Comparison of ENCODE assay signal across 1 cellular context in genomic region chr15:78065284-78065872, GRCh38.
TF ChIP-seq lines count a peak whose summit lies in the region.

No MANE protein-coding gene starts in this region.

TF ChIP-seq in HepG2, 621 proteins besides CTCF, POLR2A, EP300 and RAD21 (continued from another document and continues in another):
- peak; percentile 71 for TF ChIP-seq ZBTB33 (CRISPR knock-in tag; IDR thresholded peaks at IDR 0.05)
- TF ChIP-seq, protein P1, sequence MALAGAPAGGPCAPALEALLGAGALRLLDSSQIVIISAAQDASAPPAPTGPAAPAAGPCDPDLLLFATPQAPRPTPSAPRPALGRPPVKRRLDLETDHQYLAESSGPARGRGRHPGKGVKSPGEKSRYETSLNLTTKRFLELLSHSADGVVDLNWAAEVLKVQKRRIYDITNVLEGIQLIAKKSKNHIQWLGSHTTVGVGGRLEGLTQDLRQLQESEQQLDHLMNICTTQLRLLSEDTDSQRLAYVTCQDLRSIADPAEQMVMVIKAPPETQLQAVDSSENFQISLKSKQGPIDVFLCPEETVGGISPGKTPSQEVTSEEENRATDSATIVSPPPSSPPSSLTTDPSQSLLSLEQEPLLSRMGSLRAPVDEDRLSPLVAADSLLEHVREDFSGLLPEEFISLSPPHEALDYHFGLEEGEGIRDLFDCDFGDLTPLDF (CRISPR knock-in tag; IDR thresholded peaks at IDR 0.05) = no peak
- no peak for TF ChIP-seq ZNF674 (CRISPR knock-in tag; IDR thresholded peaks at IDR 0.05; ENCODE audit: low read depth)
- TF ChIP-seq HNRNPLL (IDR thresholded peaks at IDR 0.05; ENCODE audit: low read depth, low read length, poor library complexity, severe bottlenecking) = no peak
- no peak for TF ChIP-seq CAMTA2 (CRISPR knock-in tag; IDR thresholded peaks at IDR 0.05; ENCODE audit: borderline replicate concordance)
- no peak for TF ChIP-seq TERF1 (CRISPR knock-in tag; IDR thresholded peaks at IDR 0.05)
- no peak for TF ChIP-seq ZNF703 (CRISPR knock-in tag; IDR thresholded peaks at IDR 0.05; ENCODE audit: borderline replicate concordance)
- no peak; the same call in 1 of the 2 replicates for TF ChIP-seq ZNF296 (CRISPR knock-in tag; conservative IDR thresholded peaks at IDR 0.05)
- TF ChIP-seq MEF2D (CRISPR knock-in tag; IDR thresholded peaks at IDR 0.05) = peak; percentile 94
- TF ChIP-seq, protein P2, sequence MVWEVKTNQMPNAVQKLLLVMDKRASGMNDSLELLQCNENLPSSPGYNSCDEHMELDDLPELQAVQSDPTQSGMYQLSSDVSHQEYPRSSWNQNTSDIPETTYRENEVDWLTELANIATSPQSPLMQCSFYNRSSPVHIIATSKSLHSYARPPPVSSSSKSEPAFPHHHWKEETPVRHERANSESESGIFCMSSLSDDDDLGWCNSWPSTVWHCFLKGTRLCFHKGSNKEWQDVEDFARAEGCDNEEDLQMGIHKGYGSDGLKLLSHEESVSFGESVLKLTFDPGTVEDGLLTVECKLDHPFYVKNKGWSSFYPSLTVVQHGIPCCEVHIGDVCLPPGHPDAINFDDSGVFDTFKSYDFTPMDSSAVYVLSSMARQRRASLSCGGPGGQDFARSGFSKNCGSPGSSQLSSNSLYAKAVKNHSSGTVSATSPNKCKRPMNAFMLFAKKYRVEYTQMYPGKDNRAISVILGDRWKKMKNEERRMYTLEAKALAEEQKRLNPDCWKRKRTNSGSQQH (CRISPR knock-in tag; IDR thresholded peaks at IDR 0.05; ENCODE audit: low read depth) = peak; percentile 87; the same call in 1 of the 2 replicates
- peak; percentile 86; the same call in 1 of the 2 replicates for TF ChIP-seq SNAPC2 (CRISPR knock-in tag; IDR thresholded peaks at IDR 0.05)
- TF ChIP-seq CC2D1A (CRISPR knock-in tag; IDR thresholded peaks at IDR 0.05) = no peak
- no peak for TF ChIP-seq ATM (IDR thresholded peaks at IDR 0.05; ENCODE audit: borderline replicate concordance)
- peak; percentile 61; the same call in 1 of the 2 replicates for TF ChIP-seq RNF2 (conservative IDR thresholded peaks at IDR 0.05; ENCODE audit: low read depth)
- no peak for TF ChIP-seq HOXA9 (CRISPR knock-in tag; IDR thresholded peaks at IDR 0.05; ENCODE audit: borderline replicate concordance)
- TF ChIP-seq CEBPG (CRISPR knock-in tag; IDR thresholded peaks at IDR 0.05) = peak; percentile 99
- TF ChIP-seq ZNF253 (CRISPR knock-in tag; IDR thresholded peaks at IDR 0.05; ENCODE audit: borderline replicate concordance) = no peak
- 0 out of 2 replicates have a peak, but pooled peaks have one; percentile 35 for TF ChIP-seq ONECUT2 (CRISPR knock-in tag; IDR thresholded peaks at IDR 0.05)
- no peak for TF ChIP-seq TOPORS (CRISPR knock-in tag; IDR thresholded peaks at IDR 0.05)
- TF ChIP-seq RXRB (CRISPR knock-in tag; IDR thresholded peaks at IDR 0.05; ENCODE audit: borderline replicate concordance) = peak; percentile 96
- 0 out of 2 replicates have a peak, but pooled peaks have one; percentile 37 for TF ChIP-seq TMF1 (CRISPR knock-in tag; IDR thresholded peaks at IDR 0.05; ENCODE audit: low read depth)
- TF ChIP-seq, protein P3, sequence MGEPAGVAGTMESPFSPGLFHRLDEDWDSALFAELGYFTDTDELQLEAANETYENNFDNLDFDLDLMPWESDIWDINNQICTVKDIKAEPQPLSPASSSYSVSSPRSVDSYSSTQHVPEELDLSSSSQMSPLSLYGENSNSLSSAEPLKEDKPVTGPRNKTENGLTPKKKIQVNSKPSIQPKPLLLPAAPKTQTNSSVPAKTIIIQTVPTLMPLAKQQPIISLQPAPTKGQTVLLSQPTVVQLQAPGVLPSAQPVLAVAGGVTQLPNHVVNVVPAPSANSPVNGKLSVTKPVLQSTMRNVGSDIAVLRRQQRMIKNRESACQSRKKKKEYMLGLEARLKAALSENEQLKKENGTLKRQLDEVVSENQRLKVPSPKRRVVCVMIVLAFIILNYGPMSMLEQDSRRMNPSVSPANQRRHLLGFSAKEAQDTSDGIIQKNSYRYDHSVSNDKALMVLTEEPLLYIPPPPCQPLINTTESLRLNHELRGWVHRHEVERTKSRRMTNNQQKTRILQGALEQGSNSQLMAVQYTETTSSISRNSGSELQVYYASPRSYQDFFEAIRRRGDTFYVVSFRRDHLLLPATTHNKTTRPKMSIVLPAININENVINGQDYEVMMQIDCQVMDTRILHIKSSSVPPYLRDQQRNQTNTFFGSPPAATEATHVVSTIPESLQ (CRISPR knock-in tag; conservative IDR thresholded peaks at IDR 0.05) = peak; percentile 77; the same call in 1 of the 2 replicates
- no peak for TF ChIP-seq NFE2L2 (IDR thresholded peaks at IDR 0.05; ENCODE audit: low read length)
- peak; percentile 91; the same call in 1 of the 2 replicates for TF ChIP-seq ZNF430 (CRISPR knock-in tag; IDR thresholded peaks at IDR 0.05)
- TF ChIP-seq ZBTB10 (CRISPR knock-in tag; IDR thresholded peaks at IDR 0.05; ENCODE audit: borderline replicate concordance) = no peak
- TF ChIP-seq MBNL3 (CRISPR knock-in tag; conservative IDR thresholded peaks at IDR 0.05) = no peak
- peak; percentile 94; the same call in 1 of the 2 replicates for TF ChIP-seq ZFP1 (CRISPR knock-in tag; IDR thresholded peaks at IDR 0.05)
- TF ChIP-seq RBM22 (optimal IDR thresholded peaks at IDR 0.05; ENCODE audit: low read length) = no peak
- TF ChIP-seq HOXA3 (CRISPR knock-in tag; IDR thresholded peaks at IDR 0.05) = peak; percentile 79
- TF ChIP-seq, protein P4, sequence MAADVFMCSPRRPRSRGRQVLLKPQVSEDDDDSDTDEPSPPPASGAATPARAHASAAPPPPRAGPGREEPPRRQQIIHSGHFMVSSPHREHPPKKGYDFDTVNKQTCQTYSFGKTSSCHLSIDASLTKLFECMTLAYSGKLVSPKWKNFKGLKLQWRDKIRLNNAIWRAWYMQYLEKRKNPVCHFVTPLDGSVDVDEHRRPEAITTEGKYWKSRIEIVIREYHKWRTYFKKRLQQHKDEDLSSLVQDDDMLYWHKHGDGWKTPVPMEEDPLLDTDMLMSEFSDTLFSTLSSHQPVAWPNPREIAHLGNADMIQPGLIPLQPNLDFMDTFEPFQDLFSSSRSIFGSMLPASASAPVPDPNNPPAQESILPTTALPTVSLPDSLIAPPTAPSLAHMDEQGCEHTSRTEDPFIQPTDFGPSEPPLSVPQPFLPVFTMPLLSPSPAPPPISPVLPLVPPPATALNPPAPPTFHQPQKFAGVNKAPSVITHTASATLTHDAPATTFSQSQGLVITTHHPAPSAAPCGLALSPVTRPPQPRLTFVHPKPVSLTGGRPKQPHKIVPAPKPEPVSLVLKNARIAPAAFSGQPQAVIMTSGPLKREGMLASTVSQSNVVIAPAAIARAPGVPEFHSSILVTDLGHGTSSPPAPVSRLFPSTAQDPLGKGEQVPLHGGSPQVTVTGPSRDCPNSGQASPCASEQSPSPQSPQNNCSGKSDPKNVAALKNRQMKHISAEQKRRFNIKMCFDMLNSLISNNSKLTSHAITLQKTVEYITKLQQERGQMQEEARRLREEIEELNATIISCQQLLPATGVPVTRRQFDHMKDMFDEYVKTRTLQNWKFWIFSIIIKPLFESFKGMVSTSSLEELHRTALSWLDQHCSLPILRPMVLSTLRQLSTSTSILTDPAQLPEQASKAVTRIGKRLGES (CRISPR knock-in tag; IDR thresholded peaks at IDR 0.05; ENCODE audit: borderline replicate concordance) = peak; percentile 99
- no peak for TF ChIP-seq ZNF589 (CRISPR knock-in tag; conservative IDR thresholded peaks at IDR 0.05)
- no peak for TF ChIP-seq ZFP36L2 (CRISPR knock-in tag; IDR thresholded peaks at IDR 0.05)
- TF ChIP-seq ZNF605 (CRISPR knock-in tag; IDR thresholded peaks at IDR 0.05) = peak; percentile 98
- TF ChIP-seq MEIS1 (CRISPR knock-in tag; IDR thresholded peaks at IDR 0.05; ENCODE audit: borderline replicate concordance) = peak; percentile 98
- no peak; the same call in 1 of the 2 replicates for TF ChIP-seq ZNF770 (CRISPR knock-in tag; IDR thresholded peaks at IDR 0.05)
- peak; percentile 86 for TF ChIP-seq WIZ (CRISPR knock-in tag; IDR thresholded peaks at IDR 0.05)
- TF ChIP-seq ZSCAN25 (CRISPR knock-in tag; IDR thresholded peaks at IDR 0.05) = peak; percentile 71; the same call in 1 of the 2 replicates
- TF ChIP-seq ZNF510 (CRISPR knock-in tag; IDR thresholded peaks at IDR 0.05; ENCODE audit: low read depth) = peak; percentile 79; the same call in 1 of the 2 replicates
- no peak for TF ChIP-seq REL (CRISPR knock-in tag; conservative IDR thresholded peaks at IDR 0.05)
- TF ChIP-seq, protein P5, sequence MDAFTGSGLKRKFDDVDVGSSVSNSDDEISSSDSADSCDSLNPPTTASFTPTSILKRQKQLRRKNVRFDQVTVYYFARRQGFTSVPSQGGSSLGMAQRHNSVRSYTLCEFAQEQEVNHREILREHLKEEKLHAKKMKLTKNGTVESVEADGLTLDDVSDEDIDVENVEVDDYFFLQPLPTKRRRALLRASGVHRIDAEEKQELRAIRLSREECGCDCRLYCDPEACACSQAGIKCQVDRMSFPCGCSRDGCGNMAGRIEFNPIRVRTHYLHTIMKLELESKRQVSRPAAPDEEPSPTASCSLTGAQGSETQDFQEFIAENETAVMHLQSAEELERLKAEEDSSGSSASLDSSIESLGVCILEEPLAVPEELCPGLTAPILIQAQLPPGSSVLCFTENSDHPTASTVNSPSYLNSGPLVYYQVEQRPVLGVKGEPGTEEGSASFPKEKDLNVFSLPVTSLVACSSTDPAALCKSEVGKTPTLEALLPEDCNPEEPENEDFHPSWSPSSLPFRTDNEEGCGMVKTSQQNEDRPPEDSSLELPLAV (CRISPR knock-in tag; conservative IDR thresholded peaks at IDR 0.05; ENCODE audit: low read depth) = no peak
